1 cellular context compared by ENCODE assay signal in the genomic region with DNA sequence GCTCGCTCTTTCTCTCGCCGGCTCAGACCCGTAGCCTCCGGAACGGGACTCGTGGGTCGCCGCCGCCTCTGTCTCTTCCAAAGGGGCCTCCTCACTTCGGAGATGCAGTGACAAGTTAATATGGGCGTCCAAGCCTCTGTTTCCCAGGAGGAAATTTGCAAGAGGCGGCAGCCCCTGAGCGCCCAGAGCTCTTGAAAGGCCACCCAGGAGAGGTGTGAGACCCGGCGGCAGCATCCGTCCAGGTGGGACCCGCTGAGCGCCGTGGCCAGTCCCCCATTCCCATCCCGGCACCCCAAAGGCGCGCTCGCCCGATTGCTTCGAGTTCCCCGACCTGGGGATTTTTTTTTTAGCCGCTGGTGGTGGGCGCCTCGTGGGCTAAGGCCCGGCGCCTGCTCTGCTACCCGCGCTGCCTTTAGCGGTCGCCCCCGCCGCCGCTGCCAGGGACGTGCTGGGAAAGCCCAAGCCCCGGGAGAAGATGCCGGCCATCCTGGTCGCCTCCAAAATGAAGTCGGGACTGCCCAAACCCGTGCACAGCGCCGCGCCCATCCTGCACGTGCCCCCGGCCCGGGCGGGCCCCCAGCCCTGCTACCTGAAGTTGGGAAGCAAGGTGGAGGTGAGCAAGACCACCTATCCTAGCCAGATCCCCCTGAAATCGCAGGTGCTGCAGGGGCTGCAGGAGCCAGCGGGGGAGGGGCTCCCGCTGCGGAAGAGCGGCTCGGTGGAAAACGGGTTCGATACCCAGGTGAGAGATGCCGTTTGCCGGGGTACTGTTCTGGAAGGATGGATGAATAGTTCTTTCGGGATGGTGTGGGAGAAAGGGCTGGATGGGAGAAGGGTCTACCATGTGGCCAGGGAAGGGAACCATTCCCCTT.
TF ChIP-seq lines count a peak whose summit lies in the region.

No MANE protein-coding gene starts in this region.

TF ChIP-seq in WTC11, 78 proteins besides CTCF, POLR2A, EP300 and RAD21 (continued from another document):
- no peak for TF ChIP-seq ZNF281 (CRISPR knock-in tag; IDR thresholded peaks at IDR 0.05)
